In genomic region chr15:33197636-33198035, GRCh38 we compare ENCODE assay signal across 30 cellular contexts. TPM values are rescaled to one million over a fixed set of nuclear protein-coding genes. Genes with fewer than 3 reads are reported as not detected.
"Had no signal": no experiment of that assay in that cellular context is flagged by ENCODE, and none has a peak within 500 bp of the region (broad histone marks: within the 10 kb centered on the region; RNA-seq: fewer than 3 reads in every experiment).

No MANE protein-coding gene starts in this region.

- H3K36me3 ChIP-seq: adrenal gland, brain microvascular endothelial cell, breast epithelium, WERI-Rb-1 had no signal

- H3K4me3 ChIP-seq: adrenal gland, body of pancreas, breast epithelium had no signal

- H3K27me3 ChIP-seq: body of pancreas, breast epithelium had no signal

- DNase-seq: activated CD4-positive, alpha-beta memory T cell treated with anti-CD3 and anti-CD28 coated beads, Interleukin-2, amount 10 ng/mL, durations not matched to agents 7 days and 5 days; activated CD4-positive, alpha-beta T cell treated with anti-CD3 and anti-CD28 coated beads for 1 hour; activated CD4-positive, alpha-beta T cell treated with anti-CD3 and anti-CD28 coated beads for 36 hours; activated CD4-positive, alpha-beta T cell treated with anti-CD3 and anti-CD28 coated beads for 48 hours; activated CD4-positive, alpha-beta T cell treated with anti-CD3 and anti-CD28 coated beads, Interleukin-2, amount 10 ng/mL, durations not matched to agents 7 days and 5 days; activated CD4-positive, alpha-beta T cell treated with anti-CD3 and anti-CD28 coated beads, Interleukin-2, amount 50 U/mL, for 48 hours; activated CD4-positive, CD25-positive, alpha-beta regulatory T cell; activated CD8-positive, alpha-beta memory T cell treated with anti-CD3 and anti-CD28 coated beads for 24 hours; activated CD8-positive, alpha-beta memory T cell treated with anti-CD3 and anti-CD28 coated beads, Interleukin-2, amount 10 ng/mL, durations not matched to agents 7 days and 5 days; activated CD8-positive, alpha-beta memory T cell treated with anti-CD3 and anti-CD28 coated beads, Interleukin-2, amount 50 U/mL, for 48 hours; activated CD8-positive, alpha-beta T cell treated with anti-CD3 and anti-CD28 coated beads, Interleukin-2, amount 10 ng/mL, durations not matched to agents 7 days and 5 days; activated effector memory CD4-positive, alpha-beta T cell treated with anti-CD3 and anti-CD28 coated beads, Interleukin-2, amount 50 U/mL, for 16 hours; activated gamma-delta T cell treated with Interleukin-2 at 50 U/mL for 16 hours; activated naive CD4-positive, alpha-beta T cell; activated naive CD4-positive, alpha-beta T cell treated with anti-CD3 and anti-CD28 coated beads for 36 hours; activated naive CD4-positive, alpha-beta T cell treated with anti-CD3 and anti-CD28 coated beads, Interleukin-2, amount 50 U/mL, for 16 hours; activated naive CD8-positive, alpha-beta T cell treated with anti-CD3 and anti-CD28 coated beads for 36 hours; activated T-cell treated with anti-CD3 and anti-CD28 coated beads, Interleukin-2, amount 50 U/mL, for 24 hours; activated T-cell treated with anti-CD3 and anti-CD28 coated beads, Interleukin-2, amount 50 U/mL, for 48 hours; adrenal gland; amniotic stem cell; aorta; body of pancreas; brain microvascular endothelial cell; central memory CD4-positive, alpha-beta T cell; T-helper 1 cell; T-helper 2 cell; T-helper 9 cell; WERI-Rb-1 had no signal

- H3K27ac ChIP-seq: adrenal gland, body of pancreas, brain microvascular endothelial cell, breast epithelium, WERI-Rb-1 had no signal

- H3K4me1 ChIP-seq: adrenal gland, breast epithelium had no signal

RNA-seq across cellular contexts. Expression of gene FMN1, which starts 3.1 kb away (rescaled TPM):
- total RNA-seq: activated CD8-positive, alpha-beta memory T cell treated with anti-CD3 and anti-CD28 coated beads, Interleukin-2, amount 10 ng/mL, durations not matched to agents 7 days and 5 days had no signal
